10 cellular contexts compared by ENCODE assay signal in genomic region chr4:112287258-112287873, GRCh38. TPM values are rescaled to one million over a fixed set of nuclear protein-coding genes. Genes with fewer than 3 reads are reported as not detected.
A peak's percentile ranks its signal among the peaks of the same experiment; 100 is the strongest.
DNase-seq lines count a peak whose midpoint lies in the region; ATAC-seq, FAIRE-seq and TF ChIP-seq lines count a peak whose summit lies in the region.
"Had no signal": no experiment of that assay in that cellular context is flagged by ENCODE, and none has a peak within 500 bp of the region (broad histone marks: within the 10 kb centered on the region; RNA-seq: fewer than 3 reads in every experiment).

No MANE protein-coding gene starts in this region.

- H4K20me1 ChIP-seq in GM12878 (ENCODE audit: control insufficient read depth, insufficient read depth), result peaks cover 3% of the 10 kb centered on the region; the same call in 1 of the 2 replicates

- H3K79me2 ChIP-seq in GM12878 (ENCODE audit: control insufficient read depth, insufficient read depth, low read length), result peaks cover 70% of the 10 kb centered on the region

- H3K36me3 ChIP-seq in GM12878 (ENCODE audit: control insufficient read depth in 2 of 2, insufficient read depth in 2 of 2, low read length in 1 of 2), result peaks cover 0 to 3% of the 10 kb centered on the region in 2 experiments; a peak in 1 of 4 replicates
- H3K36me3 ChIP-seq in gastrocnemius medialis, result no peaks in the 10 kb centered on the region

- no TSS peak for BruUV-seq in GM12878 (replicated peaks; lab: Mats Ljungman, UMichigan)

- POLR2A ChIA-PET in GM12878 (lab: Charles Lee), result interaction anchor here (1.1 to 7.2 kb wide), 12 partner anchors 8 to 230 kb away, joined by 3 to 61 read pairs (median 16); partner anchors contain the start of genes ALPK1, AP1AR and NEUROG2

- WGBS in GM12878 (ENCODE audit: insufficient coverage, insufficient replicate concordance, low lambda C conversion rate, missing lambda C conversion rate), result 0% methylated on average over 7 of the region's 7 CpGs

- SMC1A ChIA-PET in GM12878 (lab: Charles Lee; ENCODE audit: uncharacterized antibody, unreplicated experiment), result interaction anchor here (0.6 to 22.9 kb wide), 13 partner anchors 8 to 230 kb away, joined by 3 to 247 read pairs (median 10); partner anchors contain the start of gene ALPK1

- peak; percentile 23 for FAIRE-seq in GM12878 (lab: Jason Lieb, UNC)
- FAIRE-seq: endothelial cell of umbilical vein had no signal

- RAD21 ChIA-PET in GM12878 (lab: Charles Lee; ENCODE audit: unreplicated experiment), result interaction anchor here (0.8 to 14.1 kb wide), 16 partner anchors 8 to 327 kb away, joined by 3 to 151 read pairs (median 4); partner anchors contain the start of genes ALPK1, AP1AR and NEUROG2

- DNase-seq in GM12878 (ENCODE audit: low read depth, low spot score) (no peak), HT-29 (ENCODE audit: low spot score) (no peak), left ventricle myocardium superior (no peak), globus pallidus (ENCODE audit: low spot score) (no peak), gastrocnemius medialis (no peak)
- DNase-seq: stimulated activated CD4-positive, alpha-beta T cell treated with anti-CD3 and anti-CD28 coated beads, Interleukin-4, amount 100 ng/mL, for 4 hours had no signal

- H3K9ac ChIP-seq in GM12878 (ENCODE audit: control insufficient read depth, insufficient read depth, low read length), result peak overlapping the region; percentile 99

- no peak for TF ChIP-seq CTCF in GM12878 (IDR thresholded peaks at IDR 0.05 in 2 of 3, conservative IDR thresholded peaks at IDR 0.05 in 1 of 3; ENCODE audit: control insufficient read depth in 2 of 3, extremely low read depth in 1 of 3, insufficient read depth in 1 of 3, low read depth in 3 of 3, low read length in 3 of 3)
- TF ChIP-seq CTCF in gastrocnemius medialis (IDR thresholded peaks at IDR 0.05 in 4 of 5, conservative IDR thresholded peaks at IDR 0.05 in 1 of 5), result no peak

- TF ChIP-seq POLR2A in GM12878 (IDR thresholded peaks at IDR 0.05; ENCODE audit: low read depth, low read length) (peak; percentile 84), gastrocnemius medialis (IDR thresholded peaks at IDR 0.05) (no peak)

- H3K9me3 ChIP-seq in GM12878 (replicated peaks; ENCODE audit: control insufficient read depth, insufficient read depth, low read length) (no peaks in the 10 kb centered on the region; the same call in 2 of the 3 replicates), gastrocnemius medialis (no peaks in the 10 kb centered on the region)

- CTCF ChIA-PET in GM12878 (lab: Yijun Ruan, JAX), result interaction anchor here (0.6 to 4.8 kb wide), 17 partner anchors 9 to 237 kb away, joined by 3 to 27 read pairs (median 6); partner anchors contain the start of genes ALPK1 and NEUROG2

- TF ChIP-seq RAD21 in GM12878 (IDR thresholded peaks at IDR 0.05; ENCODE audit: insufficient read depth, low read depth, low read length), result no peak

- H3K27ac ChIP-seq in GM12878 (ENCODE audit: control insufficient read depth, insufficient read depth), result peak overlapping the region; percentile 99
- H3K27ac ChIP-seq in gastrocnemius medialis, result no peak overlapping the region

- peak overlapping the region; percentile 94 for H3K4me2 ChIP-seq in GM12878 (ENCODE audit: control insufficient read depth, insufficient read depth)

- TF ChIP-seq EP300 in GM12878 (IDR thresholded peaks at IDR 0.05; ENCODE audit: borderline replicate concordance in 1 of 2, control insufficient read depth in 1 of 2, low read depth in 2 of 2, low read length in 2 of 2), result peak in 1 of 2 experiments; percentile 57; a peak in 1 of 4 replicates

- ATAC-seq in GM19324 (IDR thresholded peaks at IDR 0.05; ENCODE audit: low FRiP score, unreplicated experiment) (peak; percentile 21), HG03342 (IDR thresholded peaks at IDR 0.05; ENCODE audit: unreplicated experiment) (peak; percentile 27), GM12878 (peak; percentile 17), left ventricle myocardium superior (no peak), gastrocnemius medialis (no peak)

- intact Hi-C loops in GM12878 (cut with micrococcal nuclease; ENCODE audit: unreplicated experiment), result loop anchor here (5.0 to 10.0 kb wide), 2 partner anchors 450 to 1477 kb away; partner anchors contain the start of gene CAMK2D
- intact Hi-C loops in left ventricle myocardium superior (cut with micrococcal nuclease), result no loop called here
- intact Hi-C loops in gastrocnemius medialis (cut with DNase I; ENCODE audit: low total_unique reads), result loop anchor here (5.0 kb wide), 1 partner anchor 55 kb away; the partner anchor contains the start of gene AP1AR

- in situ Hi-C loops in GM12878 (cut with MboI) (no loop called here), gastrocnemius medialis (cut with MboI; ENCODE audit: low sequenced_read_pairs in 4 of 4) (no loop called here)

- H2AFZ ChIP-seq in GM12878 (ENCODE audit: control insufficient read depth, low read depth, low read length), result peak overlapping the region; percentile 45

- peak overlapping the region; percentile 97; the same call in 1 of the 2 replicates for H3K4me3 ChIP-seq in GM08714 (ENCODE audit: low read length)
- peak overlapping the region; percentile 80 for H3K4me3 ChIP-seq in GM12878
- H3K4me3 ChIP-seq in gastrocnemius medialis, result no peak overlapping the region

- H3K27me3 ChIP-seq in GM12878 (replicated peaks in 1 of 2; ENCODE audit: control insufficient read depth in 2 of 2, insufficient read depth in 2 of 2, low read length in 1 of 2), result no peaks in the 10 kb centered on the region
- no peaks in the 10 kb centered on the region for H3K27me3 ChIP-seq in gastrocnemius medialis

- peaks cover 24% of the 10 kb centered on the region for H3K4me1 ChIP-seq in GM12878 (ENCODE audit: control insufficient read depth, insufficient read depth, low read length)
- peaks cover 17 to 21% of the 10 kb centered on the region in 2 donors for H3K4me1 ChIP-seq in gastrocnemius medialis

RNA-seq across cellular contexts. Expression of gene TIFA, which starts 1.7 kb away (rescaled TPM):
- total RNA-seq in GM12878 (2013; cell fraction: nucleolus; rRNA removed), result 68.2 and 72.8 TPM in 2 replicates
- total RNA-seq in GM12878 (2014; rRNA removed) (57.0 and 84.4 TPM in 2 replicates), GM12878 (2014; rRNA removed; fragmentation: Illumina TruSeq; extraction: Trizol) (69.7 and 74.5 TPM in 2 replicates), GM12878 (2021) (96.3 and 100 TPM in 2 replicates), left ventricle myocardium superior (32.2 TPM), gastrocnemius medialis (1 to 10 TPM; 1.5 to 5.1 (median 2.9) TPM)
- polyA plus RNA-seq in GM12878 (2011; ENCODE audit: low read depth), result 41.0 TPM
- polyA plus RNA-seq in GM12878 (2011; rRNA removed) (135 and 218 TPM in 2 replicates), GM12878 (2014; fragmentation: Illumina TruSeq; extraction: Trizol) (80.8 and 105 TPM in 2 replicates), GM12878 (2014; fragmentation: Nextera tagmentation; extraction: Ambion mirVana) (10 to 100 TPM; 31.6 to 34.6 TPM), GM12878 (2014; rRNA removed) (78.8 and 93.9 TPM in 2 replicates), GM12878 (2016; fragmentation: Nextera tagmentation; extraction: Ambion mirVana) (100 to 1,000 TPM; 116 to 125 TPM)
- polyA plus RNA-seq in GM12878 (2011; cell fraction: cytosol; rRNA removed), result 36.5 and 41.4 TPM in 2 replicates
- polyA plus RNA-seq in GM12878 (2011; cell fraction: nucleus; rRNA removed), result 27.4 and 31.3 TPM in 2 replicates
- 36.4 and 72.0 TPM in 2 replicates for polyA plus RNA-seq in GM12878 (2012)
- 46.7 and 54.7 TPM in 2 replicates for polyA minus RNA-seq in GM12878 (2011; rRNA and poly(A)+ RNA removed)
- 25.7 and 27.1 TPM in 2 replicates for polyA minus RNA-seq in GM12878 (2011; cell fraction: cytosol; rRNA and poly(A)+ RNA removed)
- 37.1 and 50.5 TPM in 2 replicates for polyA minus RNA-seq in GM12878 (2011; cell fraction: nucleus; rRNA and poly(A)+ RNA removed)
- total RNA-seq in HT-29 (2014; rRNA removed; shearing (Covaris generic)), result 5.9 and 10.1 TPM in 2 replicates

RNA-seq across cellular contexts. Expression of gene ALPK1, which starts 9.8 kb away (rescaled TPM):
- total RNA-seq in GM12878 (2013; cell fraction: nucleolus; rRNA removed), result 400 and 422 TPM in 2 replicates
- total RNA-seq in GM12878 (2014; rRNA removed), result 26.5 and 32.2 TPM in 2 replicates
- 32.3 and 37.2 TPM in 2 replicates for total RNA-seq in GM12878 (2014; rRNA removed; fragmentation: Illumina TruSeq; extraction: Trizol)
- total RNA-seq in GM12878 (2021), result 27.6 and 28.5 TPM in 2 replicates
- 8.8 TPM for polyA plus RNA-seq in GM12878 (2011; ENCODE audit: low read depth)
- polyA plus RNA-seq in GM12878 (2011; rRNA removed), result 31.6 and 42.7 TPM in 2 replicates
- polyA plus RNA-seq in GM12878 (2011; cell fraction: cytosol; rRNA removed), result 11.3 TPM in 2 replicates
- 63.2 and 85.3 TPM in 2 replicates for polyA plus RNA-seq in GM12878 (2011; cell fraction: nucleus; rRNA removed)
- polyA plus RNA-seq in GM12878 (2012), result 16.1 and 17.4 TPM in 2 replicates
- 23.1 and 27.0 TPM in 2 replicates for polyA plus RNA-seq in GM12878 (2014; fragmentation: Illumina TruSeq; extraction: Trizol)
- polyA plus RNA-seq in GM12878 (2014; fragmentation: Nextera tagmentation; extraction: Ambion mirVana), result 1 to 10 TPM; 8.5 to 9.7 TPM
- polyA plus RNA-seq in GM12878 (2014; rRNA removed), result 21.5 and 21.9 TPM in 2 replicates
- polyA plus RNA-seq in GM12878 (2016; fragmentation: Nextera tagmentation; extraction: Ambion mirVana), result 10 to 100 TPM; 21.2 to 22.2 TPM
- 38.8 and 43.6 TPM in 2 replicates for polyA minus RNA-seq in GM12878 (2011; rRNA and poly(A)+ RNA removed)
- 6.9 and 11.9 TPM in 2 replicates for polyA minus RNA-seq in GM12878 (2011; cell fraction: cytosol; rRNA and poly(A)+ RNA removed)
- 103 and 108 TPM in 2 replicates for polyA minus RNA-seq in GM12878 (2011; cell fraction: nucleus; rRNA and poly(A)+ RNA removed)
- 3.2 and 4.9 TPM in 2 replicates for total RNA-seq in HT-29 (2014; rRNA removed; shearing (Covaris generic))
- 5.1 TPM for total RNA-seq in left ventricle myocardium superior
- total RNA-seq in gastrocnemius medialis, result 10 to 100 TPM in 1 of 4 donors, 1 to 10 TPM in 3; 1.8 to 12.6 (median 3.3) TPM

RNA-seq across cellular contexts. Expression of gene AP1AR, which starts 55.8 kb away (rescaled TPM):
- total RNA-seq in GM12878 (2013; cell fraction: nucleolus; rRNA removed), result 27.8 and 30.2 TPM in 2 replicates
- 16.8 and 23.2 TPM in 2 replicates for total RNA-seq in GM12878 (2014; rRNA removed)
- total RNA-seq in GM12878 (2014; rRNA removed; fragmentation: Illumina TruSeq; extraction: Trizol), result 20.2 and 20.9 TPM in 2 replicates
- 18.2 and 19.8 TPM in 2 replicates for total RNA-seq in GM12878 (2021)
- 3.3 TPM for polyA plus RNA-seq in GM12878 (2011; ENCODE audit: low read depth)
- polyA plus RNA-seq in GM12878 (2011; rRNA removed), result 29.1 and 52.5 TPM in 2 replicates
- polyA plus RNA-seq in GM12878 (2011; cell fraction: cytosol; rRNA removed), result 6.4 and 7.7 TPM in 2 replicates
- polyA plus RNA-seq in GM12878 (2011; cell fraction: nucleus; rRNA removed), result 16.9 and 21.3 TPM in 2 replicates
- 7.2 and 10.6 TPM in 2 replicates for polyA plus RNA-seq in GM12878 (2012)
- polyA plus RNA-seq in GM12878 (2014; fragmentation: Illumina TruSeq; extraction: Trizol), result 14.4 and 19.7 TPM in 2 replicates
- polyA plus RNA-seq in GM12878 (2014; fragmentation: Nextera tagmentation; extraction: Ambion mirVana), result 1 to 10 TPM; 5.6 to 7.2 TPM
- 12.9 and 14.7 TPM in 2 replicates for polyA plus RNA-seq in GM12878 (2014; rRNA removed)
- 10 to 100 TPM; 15.9 to 17.1 TPM for polyA plus RNA-seq in GM12878 (2016; fragmentation: Nextera tagmentation; extraction: Ambion mirVana)
- 3.8 and 6.7 TPM in 2 replicates for polyA minus RNA-seq in GM12878 (2011; rRNA and poly(A)+ RNA removed)
- 10.6 and 11.9 TPM in 2 replicates for polyA minus RNA-seq in GM12878 (2011; cell fraction: cytosol; rRNA and poly(A)+ RNA removed)
- polyA minus RNA-seq in GM12878 (2011; cell fraction: nucleus; rRNA and poly(A)+ RNA removed), result 9.9 and 13.1 TPM in 2 replicates
- 57.0 and 105 TPM in 2 replicates for total RNA-seq in HT-29 (2014; rRNA removed; shearing (Covaris generic))
- total RNA-seq in left ventricle myocardium superior, result 10.2 TPM
- 10 to 100 TPM in 3 of 4 donors, 1 to 10 TPM in 1; 8.9 to 21.5 (median 15.2) TPM for total RNA-seq in gastrocnemius medialis

Comparison
In these comparisons a context has a peak if more than half of its experiments do, and no peak if none do; other contexts are left out.
1. H3K4me3 ChIP-seq: peak in GM08714 (single experiment) and GM12878 (single experiment); none in gastrocnemius medialis (0 of 4).
2. ATAC-seq: peak in GM19324 (single experiment), HG03342 (single experiment) and GM12878 (single experiment); none in left ventricle myocardium superior (single experiment) and gastrocnemius medialis (0 of 2).